23 cellular contexts compared by ENCODE assay signal in genomic region chr9:87587864-87588263, GRCh38.
"Had no signal": no experiment of that assay in that cellular context is flagged by ENCODE, and none has a peak within 500 bp of the region (broad histone marks: within the 10 kb centered on the region; RNA-seq: fewer than 3 reads in every experiment).

No MANE protein-coding gene starts in this region.

- H3K36me3 Mint-ChIP-seq: activated naive CD4-positive, alpha-beta T cell treated with anti-CD3 and anti-CD28 coated beads, Interleukin-2, amount 50 U/mL, for 24 hours; WTC11 had no signal

- H3K9me3 Mint-ChIP-seq: activated naive CD4-positive, alpha-beta T cell treated with anti-CD3 and anti-CD28 coated beads, Interleukin-2, amount 50 U/mL, for 24 hours; T-helper 1 cell treated with Interleukin-12 subunit alpha and Interleukin-12 subunit beta and Interleukin-4 antibody, amounts not matched to agents 30 μg/mL and 1 μg/mL, for 36 hours; WTC11 had no signal

- ATAC-seq: activated CD8-positive, alpha-beta T cell treated with anti-CD3 and anti-CD28 coated beads, Interleukin-2, amount 10 ng/mL, durations not matched to agents 7 days and 5 days; WTC11 had no signal

- DNase-seq: activated CD4-positive, alpha-beta T cell treated with anti-CD3 and anti-CD28 coated beads for 48 hours; activated CD4-positive, alpha-beta T cell treated with anti-CD3 and anti-CD28 coated beads, Interleukin-2, amount 50 U/mL, for 4 hours; activated CD4-positive, CD25-positive, alpha-beta regulatory T cell treated with anti-CD3 and anti-CD28 coated beads, Interleukin-2, amount 50 U/mL, for 72 hours; activated CD8-positive, alpha-beta memory T cell treated with anti-CD3 and anti-CD28 coated beads, Interleukin-2, amount 50 U/mL, for 48 hours; activated CD8-positive, alpha-beta T cell treated with anti-CD3 and anti-CD28 coated beads, Interleukin-2, amount 10 ng/mL, durations not matched to agents 7 days and 5 days; activated effector memory CD4-positive, alpha-beta T cell treated with Interleukin-2 at 50 U/mL for 16 hours; activated naive CD4-positive, alpha-beta T cell; activated T-cell treated with anti-CD3 and anti-CD28 coated beads, Interleukin-2, amount 50 U/mL, for 1 hour; aorta; Karpas-422; MM.1S; NCI-H1092 treated with DMSO at 0.1 percent for 48 hours; NCI-H1417 treated with DMSO at 0.1 percent for 48 hours; NCI-H1694; NCI-H2029; NCI-H345; NCI-H510A; NK-92 treated with Interleukin-12 subunit alpha and Interleukin-12 subunit beta, amount 100 ng/mL, for 24 hours; PC-9; SHP77 treated with DMSO at 0.1 percent for 48 hours had no signal

- H3K4me3 Mint-ChIP-seq: activated CD8-positive, alpha-beta T cell treated with anti-CD3 and anti-CD28 coated beads, Interleukin-2, amount 10 ng/mL, durations not matched to agents 7 days and 5 days; activated naive CD4-positive, alpha-beta T cell treated with anti-CD3 and anti-CD28 coated beads, Interleukin-2, amount 50 U/mL, for 24 hours; T-helper 1 cell treated with Interleukin-12 subunit alpha and Interleukin-12 subunit beta and Interleukin-4 antibody, amounts not matched to agents 30 μg/mL and 1 μg/mL, for 36 hours; WTC11 had no signal

- H3K27ac Mint-ChIP-seq: activated CD8-positive, alpha-beta T cell treated with anti-CD3 and anti-CD28 coated beads, Interleukin-2, amount 10 ng/mL, durations not matched to agents 7 days and 5 days; activated naive CD4-positive, alpha-beta T cell treated with anti-CD3 and anti-CD28 coated beads, Interleukin-2, amount 50 U/mL, for 24 hours; T-helper 1 cell treated with Interleukin-12 subunit alpha and Interleukin-12 subunit beta and Interleukin-4 antibody, amounts not matched to agents 30 μg/mL and 1 μg/mL, for 36 hours; WTC11 had no signal

- H3K4me1 Mint-ChIP-seq: activated naive CD4-positive, alpha-beta T cell treated with anti-CD3 and anti-CD28 coated beads, Interleukin-2, amount 50 U/mL, for 24 hours had no signal

- H3K27ac ChIP-seq: PC-9 had no signal

- H3K27me3 Mint-ChIP-seq: activated naive CD4-positive, alpha-beta T cell treated with anti-CD3 and anti-CD28 coated beads, Interleukin-2, amount 50 U/mL, for 24 hours had no signal

- H3K4me3 ChIP-seq: PC-9 had no signal
